In the genomic region with DNA sequence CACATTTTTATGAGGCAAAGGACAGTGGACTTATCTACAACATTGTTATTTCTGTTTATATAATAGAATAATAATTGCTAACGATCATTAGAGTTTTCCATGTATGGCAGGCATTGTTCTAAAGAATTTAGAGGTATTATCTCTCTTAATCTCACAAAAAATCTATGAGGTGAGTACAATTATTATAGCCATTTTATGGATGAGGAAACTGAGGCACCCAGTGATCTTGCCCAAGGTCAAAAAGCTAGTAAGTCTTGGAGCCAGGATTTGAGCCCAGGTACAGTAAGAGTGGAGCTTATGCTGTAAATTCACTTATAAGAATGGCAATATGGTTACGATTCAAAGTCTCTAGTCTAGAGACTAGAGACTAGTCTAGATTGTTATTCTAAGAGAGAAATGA, we compare ENCODE assay signal across 26 cellular contexts.
"Had no signal": no experiment of that assay in that cellular context is flagged by ENCODE, and none has a peak within 500 bp of the region (broad histone marks: within the 10 kb centered on the region; RNA-seq: fewer than 3 reads in every experiment).

No MANE protein-coding gene starts in this region.

- H3K27ac ChIP-seq: ascending aorta, breast epithelium, cardiac muscle cell, epithelial cell of prostate, esophagus squamous epithelium, gastroesophageal sphincter had no signal

- DNase-seq: activated CD4-positive, alpha-beta memory T cell treated with anti-CD3 and anti-CD28 coated beads for 36 hours; activated CD4-positive, alpha-beta T cell treated with anti-CD3 and anti-CD28 coated beads for 36 hours; activated CD4-positive, alpha-beta T cell treated with anti-CD3 and anti-CD28 coated beads, Interleukin-2, amount 10 ng/mL, durations not matched to agents 24 days and 14 days; activated CD4-positive, CD25-positive, alpha-beta regulatory T cell; activated CD4-positive, CD25-positive, alpha-beta regulatory T cell treated with anti-CD3 and anti-CD28 coated beads, Interleukin-2, amount 50 U/mL, for 72 hours; activated CD8-positive, alpha-beta memory T cell treated with anti-CD3 and anti-CD28 coated beads, Interleukin-2, amount 10 ng/mL, durations not matched to agents 7 days and 5 days; activated CD8-positive, alpha-beta memory T cell treated with anti-CD3 and anti-CD28 coated beads, Interleukin-2, amount 50 U/mL, for 4 hours; activated CD8-positive, alpha-beta T cell treated with anti-CD3 and anti-CD28 coated beads, Interleukin-2, amount 10 ng/mL, durations not matched to agents 7 days and 5 days; activated gamma-delta T cell; activated naive CD4-positive, alpha-beta T cell; activated naive CD4-positive, alpha-beta T cell treated with anti-CD3 and anti-CD28 coated beads, Interleukin-2, amount 10 ng/mL, durations not matched to agents 7 days and 5 days; activated naive CD8-positive, alpha-beta T cell treated with anti-CD3 and anti-CD28 coated beads, Interleukin-2, amount 10 ng/mL, durations not matched to agents 7 days and 5 days; activated T-cell treated with anti-CD3 and anti-CD28 coated beads, Interleukin-2, amount 50 U/mL, for 1 hour; activated T-cell treated with anti-CD3 and anti-CD28 coated beads, Interleukin-2, amount 50 U/mL, for 48 hours; cortex of kidney; dermis blood vessel endothelial cell; effector CD8-positive, alpha-beta T cell; esophagus squamous epithelium; head of caudate nucleus; T-helper 2 cell had no signal

- H3K4me1 ChIP-seq: breast epithelium, esophagus squamous epithelium had no signal

- H3K4me3 ChIP-seq: ascending aorta, breast epithelium, cardiac muscle cell, esophagus squamous epithelium, gastroesophageal sphincter had no signal

- H3K9me3 ChIP-seq: ascending aorta, breast epithelium, esophagus squamous epithelium, gastroesophageal sphincter had no signal

- H3K36me3 ChIP-seq: ascending aorta, breast epithelium, cardiac muscle cell, esophagus squamous epithelium, gastroesophageal sphincter had no signal

- H3K27me3 ChIP-seq: ascending aorta, breast epithelium, cardiac muscle cell, esophagus squamous epithelium, gastroesophageal sphincter had no signal

- ATAC-seq: activated CD4-positive, alpha-beta T cell treated with anti-CD3 and anti-CD28 coated beads for 36 hours; activated CD8-positive, alpha-beta memory T cell treated with anti-CD3 and anti-CD28 coated beads, Interleukin-2, amount 10 ng/mL, durations not matched to agents 7 days and 5 days; activated CD8-positive, alpha-beta T cell treated with anti-CD3 and anti-CD28 coated beads, Interleukin-2, amount 10 ng/mL, durations not matched to agents 7 days and 5 days; activated naive CD4-positive, alpha-beta T cell treated with anti-CD3 and anti-CD28 coated beads, Interleukin-2, amount 50 U/mL, for 72 hours; gastroesophageal sphincter had no signal
